In the genomic region with DNA sequence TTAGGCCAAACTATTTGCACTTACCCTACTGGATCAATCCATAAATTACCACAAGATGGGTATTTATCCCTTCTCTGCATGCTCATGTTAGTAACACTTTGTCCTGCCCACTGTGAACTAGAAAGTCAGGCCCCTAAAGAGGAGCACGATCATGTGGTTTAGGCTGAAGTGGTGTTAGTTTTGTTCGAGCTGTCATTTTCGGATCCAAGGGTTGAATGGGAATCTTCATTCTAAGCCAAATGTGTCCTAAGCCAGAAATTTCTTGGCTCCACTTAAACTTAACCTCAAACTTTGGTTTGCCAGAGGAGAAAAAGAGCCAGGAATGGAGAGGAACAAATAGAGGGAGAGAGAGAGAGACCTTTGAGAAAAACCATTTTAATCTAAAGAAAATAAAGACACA, we compare ENCODE assay signal across 25 cellular contexts.
DNase-seq lines count a peak whose midpoint lies in the region; ATAC-seq, FAIRE-seq and TF ChIP-seq lines count a peak whose summit lies in the region.
"Had no signal": no experiment of that assay in that cellular context is flagged by ENCODE, and none has a peak within 500 bp of the region (broad histone marks: within the 10 kb centered on the region; RNA-seq: fewer than 3 reads in every experiment).

No MANE protein-coding gene starts in this region.

- peak; percentile 86 for ATAC-seq in sciatic nerve
- ATAC-seq in CD4-positive, alpha-beta T cell (ENCODE audit: poor library complexity) = no peak
- ATAC-seq: body of pancreas; naive thymus-derived CD4-positive, alpha-beta T cell; stimulated activated naive B cell treated with anti-CD40 and anti-IgM and Interleukin-4, amounts not matched to agents 10 μg/mL and 1 μg/mL and 100 μg/mL, for 72 hours had no signal

- POLR2A ChIA-PET in CD4-positive, alpha-beta T cell (lab: Charles Lee) = no interaction called here

- H3K36me3 ChIP-seq in astrocyte (ENCODE audit: insufficient read depth, low read length) (no peaks in the 10 kb centered on the region), fibroblast of lung (ENCODE audit: control insufficient read depth, insufficient read depth, low read length) (no peaks in the 10 kb centered on the region), hepatocyte (replicated peaks; ENCODE audit: insufficient read depth, low read depth) (no peaks in the 10 kb centered on the region)
- H3K36me3 ChIP-seq: lower lobe of right lung, ovary, tibial artery had no signal

- H3K4me1 Mint-ChIP-seq in astrocyte (ENCODE audit: low read depth, unreplicated experiment) = no peaks in the 10 kb centered on the region
- no peaks in the 10 kb centered on the region for H3K4me1 Mint-ChIP-seq in CD4-positive, alpha-beta T cell (ENCODE audit: low read depth)
- no peaks in the 10 kb centered on the region for H3K4me1 Mint-ChIP-seq in activated CD4-positive, alpha-beta T cell treated with anti-CD3 and anti-CD28 coated beads, Interleukin-2, amount 10 ng/mL, durations not matched to agents 24 days and 14 days
- H3K4me1 Mint-ChIP-seq: activated naive CD4-positive, alpha-beta T cell treated with anti-CD3 and anti-CD28 coated beads, Interleukin-2, amount 10 ng/mL, durations not matched to agents 7 days and 5 days; CD4-positive, CD25-positive, alpha-beta regulatory T cell; naive thymus-derived CD4-positive, alpha-beta T cell; stimulated activated naive B cell treated with anti-CD40 and anti-IgM and Interleukin-4, amounts not matched to agents 10 μg/mL and 1 μg/mL and 100 μg/mL, for 72 hours had no signal

- H3K9ac ChIP-seq in astrocyte (ENCODE audit: low read length) = no peak overlapping the region
- no peak overlapping the region for H3K9ac ChIP-seq in fibroblast of lung (ENCODE audit: insufficient read depth, low read length)

- no peak for FAIRE-seq in astrocyte (lab: Jason Lieb, UNC)
- FAIRE-seq: endothelial cell of umbilical vein had no signal

- TF ChIP-seq CTCF in astrocyte (IDR thresholded peaks at IDR 0.05; ENCODE audit: insufficient read depth, low read depth, low read length) = no peak
- no peak for TF ChIP-seq CTCF in fibroblast of lung (conservative IDR thresholded peaks at IDR 0.05 in 1 of 2, IDR thresholded peaks at IDR 0.05 in 1 of 2; ENCODE audit: low read depth in 1 of 2, low read length in 2 of 2)
- no peak for TF ChIP-seq CTCF in hepatocyte (IDR thresholded peaks at IDR 0.05; ENCODE audit: poor library complexity)
- no peak for TF ChIP-seq CTCF in CD4-positive, alpha-beta T cell (IDR thresholded peaks at IDR 0.05)
- TF ChIP-seq CTCF in foreskin fibroblast (IDR thresholded peaks at IDR 0.05; ENCODE audit: low read depth, low read length) = no peak

- no peaks in the 10 kb centered on the region for H3K9me3 ChIP-seq in astrocyte (ENCODE audit: insufficient read depth, low read depth, low read length)
- H3K9me3 ChIP-seq in fibroblast of lung (ENCODE audit: control insufficient read depth, insufficient read depth, low read depth, low read length) = no peaks in the 10 kb centered on the region
- H3K9me3 ChIP-seq in hepatocyte (ENCODE audit: low read depth) = no peaks in the 10 kb centered on the region
- H3K9me3 ChIP-seq in CD4-positive, alpha-beta T cell (ENCODE audit: control insufficient read depth, low read length) = no peaks in the 10 kb centered on the region
- H3K9me3 ChIP-seq: body of pancreas, lower lobe of right lung, ovary, tibial artery had no signal

- H3K9me2 ChIP-seq in hepatocyte (replicated peaks; ENCODE audit: insufficient read depth) = no peaks in the 10 kb centered on the region

- intact Hi-C loops in sciatic nerve (cut with DNase I) = no loop called here
- intact Hi-C loops in CD4-positive, alpha-beta T cell (cut with DNase I, micrococcal nuclease) = no loop called here
- intact Hi-C loops in activated CD4-positive, alpha-beta T cell treated with anti-CD3 and anti-CD28 coated beads, Interleukin-2, amount 10 ng/mL, durations not matched to agents 24 days and 14 days (cut with micrococcal nuclease) = no loop called here

- WGBS in hepatocyte (ENCODE audit: low lambda C conversion rate, missing lambda C conversion rate) = 59% methylated on average over 3 of the region's 3 CpGs

- no peak overlapping the region for H3K4me3 ChIP-seq in astrocyte (ENCODE audit: insufficient read depth, low read depth, low read length)
- H3K4me3 ChIP-seq in fibroblast of lung (replicated peaks in 1 of 4; ENCODE audit: control extremely low read depth in 1 of 4, insufficient read depth in 1 of 4, low read depth in 3 of 4, low read length in 4 of 4) = no peak overlapping the region
- H3K4me3 ChIP-seq in hepatocyte = no peak overlapping the region
- no peak overlapping the region for H3K4me3 ChIP-seq in foreskin fibroblast (ENCODE audit: low read depth in 1 of 2, low read length in 2 of 2)
- H3K4me3 ChIP-seq: body of pancreas, coronary artery, lower lobe of right lung, ovary, tibial artery had no signal

- no peaks in the 10 kb centered on the region for H3K36me3 Mint-ChIP-seq in astrocyte (ENCODE audit: low read depth, unreplicated experiment)
- H3K36me3 Mint-ChIP-seq in CD4-positive, alpha-beta T cell (ENCODE audit: low read depth) = no peaks in the 10 kb centered on the region
- no peaks in the 10 kb centered on the region for H3K36me3 Mint-ChIP-seq in activated CD4-positive, alpha-beta T cell treated with anti-CD3 and anti-CD28 coated beads, Interleukin-2, amount 10 ng/mL, durations not matched to agents 24 days and 14 days (ENCODE audit: low read depth)
- H3K36me3 Mint-ChIP-seq: activated naive CD4-positive, alpha-beta T cell treated with anti-CD3 and anti-CD28 coated beads, Interleukin-2, amount 10 ng/mL, durations not matched to agents 7 days and 5 days; CD4-positive, CD25-positive, alpha-beta regulatory T cell; stimulated activated naive B cell treated with anti-CD40 and anti-IgM and Interleukin-4, amounts not matched to agents 10 μg/mL and 1 μg/mL and 100 μg/mL, for 72 hours had no signal

- H2AFZ ChIP-seq in astrocyte (ENCODE audit: low read depth, low read length) (no peak overlapping the region), fibroblast of lung (ENCODE audit: low read length) (no peak overlapping the region), hepatocyte (no peak overlapping the region)

- no peak overlapping the region for H3K27ac ChIP-seq in astrocyte (ENCODE audit: low read depth, low read length)
- no peak overlapping the region for H3K27ac ChIP-seq in fibroblast of lung (ENCODE audit: insufficient read depth, low read length)
- no peak overlapping the region for H3K27ac ChIP-seq in hepatocyte
- no peak overlapping the region for H3K27ac ChIP-seq in CD4-positive, alpha-beta T cell (ENCODE audit: low read depth, low read length)
- H3K27ac ChIP-seq: body of pancreas, coronary artery, lower lobe of right lung, ovary, tibial artery had no signal

- no peak overlapping the region for H3K4me2 ChIP-seq in astrocyte (ENCODE audit: low read length)
- no peak overlapping the region for H3K4me2 ChIP-seq in fibroblast of lung (ENCODE audit: extremely low read depth, insufficient read depth, low read length)
- H3K4me2 ChIP-seq in hepatocyte = peak overlapping the region; percentile 6

- CTCF ChIA-PET in CD4-positive, alpha-beta T cell (lab: Charles Lee) = no interaction called here

- DNase-seq in astrocyte (ENCODE audit: low read depth) (peak; percentile 68), fibroblast of lung (ENCODE audit: low read depth in 2 of 2) (peak; percentile 66 to 73), hepatocyte (ENCODE audit: low spot score) (no peak), sciatic nerve (ENCODE audit: low spot score) (no peak), AG08395 (ENCODE audit: low spot score) (no peak), foreskin fibroblast (no peak)
- no peak for DNase-seq in CD4-positive, alpha-beta T cell
- no peak for DNase-seq in activated CD4-positive, alpha-beta T cell treated with anti-CD3 and anti-CD28 coated beads, Interleukin-2, amount 10 ng/mL, durations not matched to agents 24 days and 14 days
- DNase-seq: activated CD4-positive, CD25-positive, alpha-beta regulatory T cell treated with anti-CD3 and anti-CD28 coated beads, Interleukin-2, amount 50 U/mL, for 72 hours; activated CD8-positive, alpha-beta memory T cell treated with anti-CD3 and anti-CD28 coated beads for 24 hours; activated naive CD4-positive, alpha-beta T cell treated with anti-CD3 and anti-CD28 coated beads, Interleukin-2, amount 10 ng/mL, durations not matched to agents 7 days and 5 days; activated T-cell treated with anti-CD3 and anti-CD28 coated beads, Interleukin-2, amount 50 U/mL, for 48 hours; body of pancreas; CD4-positive, CD25-positive, alpha-beta regulatory T cell; DMS 273 treated with DMSO at 0.1 percent for 48 hours; lower lobe of right lung; naive thymus-derived CD4-positive, alpha-beta T cell; NCI-H1092 treated with DMSO at 0.1 percent for 48 hours; NCI-H510A treated with DMSO at 0.1 percent for 48 hours; ovary; stimulated activated CD4-positive, alpha-beta T cell treated with anti-CD3 and anti-CD28 coated beads, Interleukin-1b, Interleukin-23, amount 100 ng/mL, for 48 hours; stimulated activated naive B cell treated with anti-CD40 and anti-IgM and Interleukin-4, amounts not matched to agents 10 μg/mL and 1 μg/mL and 100 μg/mL, for 72 hours; tibial artery had no signal

- H3K27ac Mint-ChIP-seq in astrocyte (ENCODE audit: unreplicated experiment) = no peak overlapping the region
- no peak overlapping the region for H3K27ac Mint-ChIP-seq in CD4-positive, alpha-beta T cell
- H3K27ac Mint-ChIP-seq in activated CD4-positive, alpha-beta T cell treated with anti-CD3 and anti-CD28 coated beads, Interleukin-2, amount 10 ng/mL, durations not matched to agents 24 days and 14 days = no peak overlapping the region
- H3K27ac Mint-ChIP-seq: activated naive CD4-positive, alpha-beta T cell treated with anti-CD3 and anti-CD28 coated beads, Interleukin-2, amount 10 ng/mL, durations not matched to agents 7 days and 5 days; CD4-positive, CD25-positive, alpha-beta regulatory T cell; naive thymus-derived CD4-positive, alpha-beta T cell; stimulated activated naive B cell treated with anti-CD40 and anti-IgM and Interleukin-4, amounts not matched to agents 10 μg/mL and 1 μg/mL and 100 μg/mL, for 72 hours had no signal

- H3K4me3 Mint-ChIP-seq in astrocyte (ENCODE audit: unreplicated experiment) = no peak overlapping the region
- no peak overlapping the region for H3K4me3 Mint-ChIP-seq in CD4-positive, alpha-beta T cell
- H3K4me3 Mint-ChIP-seq in activated CD4-positive, alpha-beta T cell treated with anti-CD3 and anti-CD28 coated beads, Interleukin-2, amount 10 ng/mL, durations not matched to agents 24 days and 14 days = no peak overlapping the region
- H3K4me3 Mint-ChIP-seq: activated naive CD4-positive, alpha-beta T cell treated with anti-CD3 and anti-CD28 coated beads, Interleukin-2, amount 10 ng/mL, durations not matched to agents 7 days and 5 days; CD4-positive, CD25-positive, alpha-beta regulatory T cell; naive thymus-derived CD4-positive, alpha-beta T cell; stimulated activated naive B cell treated with anti-CD40 and anti-IgM and Interleukin-4, amounts not matched to agents 10 μg/mL and 1 μg/mL and 100 μg/mL, for 72 hours had no signal

- H3K4me1 ChIP-seq in astrocyte (ENCODE audit: insufficient read depth, low read length) = no peaks in the 10 kb centered on the region
- H3K4me1 ChIP-seq in fibroblast of lung (ENCODE audit: control insufficient read depth, extremely low read depth, insufficient read depth, low read length) = peaks cover 3% of the 10 kb centered on the region
- H3K4me1 ChIP-seq in hepatocyte (ENCODE audit: insufficient read depth) = peaks cover 4% of the 10 kb centered on the region
- H3K4me1 ChIP-seq: body of pancreas had no signal

- H3K79me2 ChIP-seq in astrocyte (ENCODE audit: insufficient read depth, low read length) = no peaks in the 10 kb centered on the region
- H3K79me2 ChIP-seq in fibroblast of lung (ENCODE audit: control insufficient read depth, insufficient read depth, low read length) = no peaks in the 10 kb centered on the region
- H3K79me2 ChIP-seq in hepatocyte = no peaks in the 10 kb centered on the region

- no peaks in the 10 kb centered on the region for H4K20me1 ChIP-seq in astrocyte (ENCODE audit: insufficient read depth, low read length)
- H4K20me1 ChIP-seq in fibroblast of lung (ENCODE audit: control insufficient read depth, extremely low read depth, insufficient read depth, low read length) = no peaks in the 10 kb centered on the region
- H4K20me1 ChIP-seq in hepatocyte (ENCODE audit: insufficient read depth, poor library complexity, severe bottlenecking) = no peaks in the 10 kb centered on the region

- no peaks in the 10 kb centered on the region for H3K27me3 Mint-ChIP-seq in astrocyte (ENCODE audit: low read depth, unreplicated experiment)
- no peaks in the 10 kb centered on the region for H3K27me3 Mint-ChIP-seq in CD4-positive, alpha-beta T cell
- H3K27me3 Mint-ChIP-seq in activated CD4-positive, alpha-beta T cell treated with anti-CD3 and anti-CD28 coated beads, Interleukin-2, amount 10 ng/mL, durations not matched to agents 24 days and 14 days = no peaks in the 10 kb centered on the region
- H3K27me3 Mint-ChIP-seq: activated naive CD4-positive, alpha-beta T cell treated with anti-CD3 and anti-CD28 coated beads, Interleukin-2, amount 10 ng/mL, durations not matched to agents 7 days and 5 days; CD4-positive, CD25-positive, alpha-beta regulatory T cell; naive thymus-derived CD4-positive, alpha-beta T cell had no signal

- no peaks in the 10 kb centered on the region for H3K9me3 Mint-ChIP-seq in astrocyte (ENCODE audit: unreplicated experiment)
- H3K9me3 Mint-ChIP-seq in CD4-positive, alpha-beta T cell = peaks cover 10% of the 10 kb centered on the region
- H3K9me3 Mint-ChIP-seq in activated CD4-positive, alpha-beta T cell treated with anti-CD3 and anti-CD28 coated beads, Interleukin-2, amount 10 ng/mL, durations not matched to agents 24 days and 14 days = peaks cover 2% of the 10 kb centered on the region

- no peaks in the 10 kb centered on the region for H3K27me3 ChIP-seq in astrocyte (ENCODE audit: insufficient read depth, low read length)
- H3K27me3 ChIP-seq in fibroblast of lung (ENCODE audit: control insufficient read depth, insufficient read depth, low read length) = no peaks in the 10 kb centered on the region
- no peaks in the 10 kb centered on the region for H3K27me3 ChIP-seq in hepatocyte
- no peaks in the 10 kb centered on the region for H3K27me3 ChIP-seq in CD4-positive, alpha-beta T cell (ENCODE audit: control insufficient read depth, insufficient read depth, low read length)
- H3K27me3 ChIP-seq: body of pancreas, ovary, tibial artery had no signal

Comparison
In these comparisons a context has a peak if more than half of its experiments do, and no peak if none do; other contexts are left out.
1. DNase-seq: peak in astrocyte (single experiment) and fibroblast of lung (2 of 2); none in hepatocyte (single experiment), sciatic nerve (single experiment), CD4-positive, alpha-beta T cell (0 of 10), AG08395 (single experiment), foreskin fibroblast (0 of 2) and activated CD4-positive, alpha-beta T cell treated with anti-CD3 and anti-CD28 coated beads, Interleukin-2, amount 10 ng/mL, durations not matched to agents 24 days and 14 days (single experiment).